Comparison of ENCODE assay signal across 19 cellular contexts in genomic region chr3:29708884-29709283, GRCh38.
A peak's percentile ranks its signal among the peaks of the same experiment; 100 is the strongest.
DNase-seq lines count a peak whose midpoint lies in the region; ATAC-seq and TF ChIP-seq lines count a peak whose summit lies in the region.
"Had no signal": no experiment of that assay in that cellular context is flagged by ENCODE, and none has a peak within 500 bp of the region (broad histone marks: within the 10 kb centered on the region; RNA-seq: fewer than 3 reads in every experiment).

No MANE protein-coding gene starts in this region.

- no peaks in the 10 kb centered on the region for H3K4me1 ChIP-seq in foreskin keratinocyte
- H3K4me1 ChIP-seq: Peyer's patch had no signal

- no peaks in the 10 kb centered on the region for H3K27me3 ChIP-seq in foreskin keratinocyte
- H3K27me3 ChIP-seq: Peyer's patch had no signal

- TF ChIP-seq CTCF in nephron (IDR thresholded peaks at IDR 0.05; ENCODE audit: unreplicated experiment in 3 of 3): no peak
- TF ChIP-seq CTCF in foreskin keratinocyte (conservative IDR thresholded peaks at IDR 0.05): no peak

- H3K36me3 Mint-ChIP-seq in nephron (ENCODE audit: low read depth): no peaks in the 10 kb centered on the region
- H3K36me3 Mint-ChIP-seq: CD8-positive, alpha-beta T cell had no signal

- no peak for DNase-seq in Right ventricle myocardium superior
- no peak for DNase-seq in cardiac septum (ENCODE audit: low spot score)
- DNase-seq in sciatic nerve (ENCODE audit: low spot score): no peak
- no peak for DNase-seq in foreskin keratinocyte
- DNase-seq in activated effector memory CD4-positive, alpha-beta T cell treated with Interleukin-2 at 50 U/mL for 16 hours: no peak
- DNase-seq: AML-193; C1 segment of cervical spinal cord; CD8-positive, alpha-beta T cell; IMR-90; NCI-H1092 treated with DMSO at 0.1 percent for 48 hours; NCI-H1436 treated with DMSO at 0.1 percent for 48 hours; NCI-H2029; NCI-H524 treated with DMSO at 0.1 percent for 48 hours; NCI-H82; Peyer's patch had no signal

- H3K4me3 Mint-ChIP-seq in nephron: no peak overlapping the region
- H3K4me3 Mint-ChIP-seq: CD8-positive, alpha-beta T cell had no signal

- intact Hi-C loops in Right ventricle myocardium superior (cut with DNase I) (no loop called here), cardiac septum (cut with DNase I) (no loop called here), sciatic nerve (cut with DNase I) (no loop called here)

- H3K4me1 Mint-ChIP-seq in nephron: peaks cover 51% of the 10 kb centered on the region

- no peak overlapping the region for H3K27ac ChIP-seq in foreskin keratinocyte
- H3K27ac ChIP-seq: KMS-11, Peyer's patch had no signal

- H3K27me3 Mint-ChIP-seq in nephron (ENCODE audit: low read depth): peaks cover 3% of the 10 kb centered on the region

- peaks cover 2% of the 10 kb centered on the region for H3K9me3 Mint-ChIP-seq in nephron
- H3K9me3 Mint-ChIP-seq: CD8-positive, alpha-beta T cell had no signal

- peak; percentile 22 for ATAC-seq in Right ventricle myocardium superior (ENCODE audit: poor library complexity)
- ATAC-seq in sciatic nerve: peak; percentile 33
- ATAC-seq in foreskin keratinocyte: no peak
- ATAC-seq in HG03175 (IDR thresholded peaks at IDR 0.05; ENCODE audit: unreplicated experiment): no peak
- no peak for ATAC-seq in HG03139 (IDR thresholded peaks at IDR 0.05; ENCODE audit: unreplicated experiment)
- ATAC-seq: CD8-positive, alpha-beta T cell had no signal

- peak overlapping the region; percentile 14 to 90 (median 88) for H3K27ac Mint-ChIP-seq in nephron
- H3K27ac Mint-ChIP-seq: CD8-positive, alpha-beta T cell had no signal

Comparison
In these comparisons a context has a peak if more than half of its experiments do, and no peak if none do; other contexts are left out.
1. ATAC-seq: peak in Right ventricle myocardium superior (single experiment) and sciatic nerve (single experiment); none in foreskin keratinocyte (single experiment), HG03175 (single experiment) and HG03139 (single experiment).